Comparison of ENCODE assay signal across 26 cellular contexts in genomic region chr13:79678100-79678499, GRCh38.
A peak's percentile ranks its signal among the peaks of the same experiment; 100 is the strongest.
DNase-seq lines count a peak whose midpoint lies in the region; ATAC-seq and TF ChIP-seq lines count a peak whose summit lies in the region.
"Had no signal": no experiment of that assay in that cellular context is flagged by ENCODE, and none has a peak within 500 bp of the region (broad histone marks: within the 10 kb centered on the region; RNA-seq: fewer than 3 reads in every experiment).

No MANE protein-coding gene starts in this region.

- TF ChIP-seq CTCF in brain microvascular endothelial cell (IDR thresholded peaks at IDR 0.05; ENCODE audit: low read depth, low read length, missing control alignments) = no peak

- H3K4me3 Mint-ChIP-seq in stimulated activated memory B cell treated with anti-CD40 and anti-IgM and Interleukin-4, amounts not matched to agents 10 μg/mL and 1 μg/mL and 100 μg/mL, for 72 hours = no peak overlapping the region
- H3K4me3 Mint-ChIP-seq: activated naive CD4-positive, alpha-beta T cell treated with anti-CD3 and anti-CD28 coated beads, Interleukin-2, amount 10 ng/mL, durations not matched to agents 7 days and 5 days; endodermal cell had no signal

- H3K27ac Mint-ChIP-seq in stimulated activated memory B cell treated with anti-CD40 and anti-IgM and Interleukin-4, amounts not matched to agents 10 μg/mL and 1 μg/mL and 100 μg/mL, for 72 hours = no peak overlapping the region
- H3K27ac Mint-ChIP-seq: activated naive CD4-positive, alpha-beta T cell treated with anti-CD3 and anti-CD28 coated beads, Interleukin-2, amount 10 ng/mL, durations not matched to agents 7 days and 5 days; endodermal cell had no signal

- DNase-seq in EH (ENCODE audit: low read depth) = peak; percentile 27
- peak; percentile 41 for DNase-seq in M059J (ENCODE audit: low read depth)
- peak; percentile 21 for DNase-seq in brain microvascular endothelial cell
- DNase-seq in iris pigment epithelial cell (ENCODE audit: low read depth) = peak; percentile 55
- DNase-seq in NCI-H748 (lab: John Stamatoyannopoulos, UW; ENCODE audit: unreplicated experiment) = no peak
- no peak for DNase-seq in KG1 (lab: John Stamatoyannopoulos, UW)
- DNase-seq: ACHN; activated CD4-positive, CD25-positive, alpha-beta regulatory T cell treated with anti-CD3 and anti-CD28 coated beads, Interleukin-2, amount 50 U/mL, for 72 hours; activated CD8-positive, alpha-beta memory T cell treated with anti-CD3 and anti-CD28 coated beads for 24 hours; activated naive CD4-positive, alpha-beta T cell treated with anti-CD3 and anti-CD28 coated beads, Interleukin-2, amount 10 ng/mL, durations not matched to agents 7 days and 5 days; activated T-cell treated with anti-CD3 and anti-CD28 coated beads, Interleukin-2, amount 50 U/mL, for 48 hours; colonic mucosa; endodermal cell; GF-D8; hippocampal formation; lower lobe of right lung; NCI-H1092 treated with DMSO at 0.1 percent for 48 hours; NCI-H2029 treated with DMSO at 0.1 percent for 48 hours; NK-92 treated with Interleukin-12 subunit alpha and Interleukin-12 subunit beta, amount 100 ng/mL, for 24 hours; testis had no signal

- H3K4me1 Mint-ChIP-seq in stimulated activated memory B cell treated with anti-CD40 and anti-IgM and Interleukin-4, amounts not matched to agents 10 μg/mL and 1 μg/mL and 100 μg/mL, for 72 hours = no peaks in the 10 kb centered on the region
- H3K4me1 Mint-ChIP-seq: activated naive CD4-positive, alpha-beta T cell treated with anti-CD3 and anti-CD28 coated beads, Interleukin-2, amount 10 ng/mL, durations not matched to agents 7 days and 5 days had no signal

- no peaks in the 10 kb centered on the region for H3K27me3 Mint-ChIP-seq in stimulated activated memory B cell treated with anti-CD40 and anti-IgM and Interleukin-4, amounts not matched to agents 10 μg/mL and 1 μg/mL and 100 μg/mL, for 72 hours
- H3K27me3 Mint-ChIP-seq: activated naive CD4-positive, alpha-beta T cell treated with anti-CD3 and anti-CD28 coated beads, Interleukin-2, amount 10 ng/mL, durations not matched to agents 7 days and 5 days had no signal

- H3K4me3 ChIP-seq in brain microvascular endothelial cell (ENCODE audit: low read depth, low read length) = no peak overlapping the region
- H3K4me3 ChIP-seq: colonic mucosa, GM12878, lower lobe of right lung, testis had no signal

- no peak overlapping the region for H3K27ac ChIP-seq in brain microvascular endothelial cell
- H3K27ac ChIP-seq: C4-2B, colonic mucosa, KMS-11, lower lobe of right lung, neutrophil, testis had no signal

- H3K9me3 Mint-ChIP-seq in stimulated activated memory B cell treated with anti-CD40 and anti-IgM and Interleukin-4, amounts not matched to agents 10 μg/mL and 1 μg/mL and 100 μg/mL, for 72 hours = peaks cover 3% of the 10 kb centered on the region
- H3K9me3 Mint-ChIP-seq: activated naive CD4-positive, alpha-beta T cell treated with anti-CD3 and anti-CD28 coated beads, Interleukin-2, amount 10 ng/mL, durations not matched to agents 7 days and 5 days had no signal

- no peaks in the 10 kb centered on the region for H3K36me3 ChIP-seq in brain microvascular endothelial cell (replicated peaks)
- H3K36me3 ChIP-seq: colonic mucosa, lower lobe of right lung, neutrophil had no signal

- no peak for ATAC-seq in stimulated activated memory B cell treated with anti-CD40 and anti-IgM and Interleukin-4, amounts not matched to agents 10 μg/mL and 1 μg/mL and 100 μg/mL, for 72 hours
- ATAC-seq in GM18520 (IDR thresholded peaks at IDR 0.05; ENCODE audit: unreplicated experiment) = no peak
- ATAC-seq: GM12878, lower lobe of right lung had no signal

- no peaks in the 10 kb centered on the region for H3K36me3 Mint-ChIP-seq in stimulated activated memory B cell treated with anti-CD40 and anti-IgM and Interleukin-4, amounts not matched to agents 10 μg/mL and 1 μg/mL and 100 μg/mL, for 72 hours
- H3K36me3 Mint-ChIP-seq: activated naive CD4-positive, alpha-beta T cell treated with anti-CD3 and anti-CD28 coated beads, Interleukin-2, amount 10 ng/mL, durations not matched to agents 7 days and 5 days had no signal

- in situ Hi-C loops in brain microvascular endothelial cell (cut with HindIII; ENCODE audit: low pct_ligation_motif_present, low sequenced_read_pairs) = no loop called here

- H3K27me3 ChIP-seq in brain microvascular endothelial cell (replicated peaks) = no peaks in the 10 kb centered on the region
- H3K27me3 ChIP-seq: colonic mucosa, neutrophil, testis had no signal

Comparison
In these comparisons a context has a peak if more than half of its experiments do, and no peak if none do; other contexts are left out.
1. DNase-seq: peak in EH (single experiment), M059J (single experiment), brain microvascular endothelial cell (single experiment) and iris pigment epithelial cell (single experiment); none in NCI-H748 (single experiment) and KG1 (single experiment).